In the genomic region with DNA sequence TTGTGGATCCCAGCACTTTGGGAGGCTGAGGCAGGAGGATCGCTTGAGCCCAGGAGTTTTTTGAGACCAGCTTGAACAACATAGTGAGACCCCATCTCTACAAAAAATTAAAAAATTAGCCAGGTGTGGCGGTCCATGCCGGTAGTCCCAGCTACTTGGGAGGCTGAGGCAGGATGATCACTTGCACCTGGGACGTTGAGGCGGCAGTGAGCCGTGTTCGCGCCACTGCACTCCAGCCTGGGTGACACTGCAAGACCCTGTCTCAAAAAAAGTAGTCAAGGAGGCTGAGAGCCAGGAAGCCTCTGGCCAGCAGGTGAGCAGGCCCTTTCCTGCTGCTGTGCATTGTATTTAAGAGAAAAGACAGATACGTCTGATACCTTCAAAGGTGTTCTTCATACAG, we compare ENCODE assay signal across 11 cellular contexts. TPM values are rescaled to one million over a fixed set of nuclear protein-coding genes. Genes with fewer than 3 reads are reported as not detected.
DNase-seq lines count a peak whose midpoint lies in the region; ATAC-seq, FAIRE-seq and TF ChIP-seq lines count a peak whose summit lies in the region.
"Had no signal": no experiment of that assay in that cellular context is flagged by ENCODE, and none has a peak within 500 bp of the region (broad histone marks: within the 10 kb centered on the region; RNA-seq: fewer than 3 reads in every experiment).

No MANE protein-coding gene starts in this region.

- in situ Hi-C loops in Panc1 (cut with HindIII; ENCODE audit: low pct_unique_long_range_greater_than_20kb, low sequenced_read_pairs), result no loop called here

- DNase-seq in Caco-2 (no peak), Panc1 (ENCODE audit: low read depth, low spot score) (no peak), endothelial cell of umbilical vein (ENCODE audit: low read depth, low spot score) (no peak), psoas muscle (no peak), GM12892 (ENCODE audit: insufficient read length) (no peak), D341Med (ENCODE audit: low spot score) (no peak), H4 (ENCODE audit: low spot score) (no peak), KG1 (lab: John Stamatoyannopoulos, UW) (no peak)
- DNase-seq: stimulated activated CD4-positive, alpha-beta T cell treated with anti-CD3 and anti-CD28 coated beads, Interleukin-4, amount 100 ng/mL, for 24 hours had no signal

- no peaks in the 10 kb centered on the region for H3K27me3 ChIP-seq in Caco-2 (replicated peaks; ENCODE audit: control insufficient read depth, insufficient read depth, low read length)
- no peaks in the 10 kb centered on the region for H3K27me3 ChIP-seq in Panc1 (ENCODE audit: control insufficient read depth, insufficient read depth, low read length)
- no peaks in the 10 kb centered on the region for H3K27me3 ChIP-seq in endothelial cell of umbilical vein (ENCODE audit: control insufficient read depth in 2 of 2, insufficient read depth in 2 of 2, low read length in 2 of 2)
- no peaks in the 10 kb centered on the region for H3K27me3 ChIP-seq in psoas muscle (ENCODE audit: insufficient read depth in 3 of 3, low read length in 2 of 3)
- H3K27me3 ChIP-seq: SJSA1 had no signal

- 94 to 97% (median 95%) methylated on average over 9 of the region's 9 CpGs for WGBS in psoas muscle, 3 donors

- H3K27me3 Mint-ChIP-seq in Caco-2 (ENCODE audit: insufficient read depth, unreplicated experiment), result no peaks in the 10 kb centered on the region

- FAIRE-seq in endothelial cell of umbilical vein (lab: Jason Lieb, UNC) (no peak), GM12892 (lab: Jason Lieb, UNC) (no peak)

- no peak for ATAC-seq in Panc1
- ATAC-seq in psoas muscle, result no peak

- H3K27ac ChIP-seq in Panc1 (ENCODE audit: low read length) (peak overlapping the region; percentile 93), endothelial cell of umbilical vein (ENCODE audit: insufficient read depth, low read depth, low read length) (peak overlapping the region; percentile 68), psoas muscle (peak overlapping the region; percentile 96)

- intact Hi-C loops in Caco-2 (cut with micrococcal nuclease; ENCODE audit: unreplicated experiment), result no loop called here
- intact Hi-C loops in Panc1 (cut with micrococcal nuclease; ENCODE audit: unreplicated experiment), result no loop called here
- intact Hi-C loops in endothelial cell of umbilical vein (cut with micrococcal nuclease), result no loop called here
- intact Hi-C loops in psoas muscle (cut with DNase I), result no loop called here

- H3K36me3 Mint-ChIP-seq in Caco-2 (ENCODE audit: insufficient read depth, unreplicated experiment), result peaks cover 4% of the 10 kb centered on the region

- no peaks in the 10 kb centered on the region for H4K20me1 ChIP-seq in endothelial cell of umbilical vein (replicated peaks; ENCODE audit: control insufficient read depth, extremely low read depth, insufficient read depth, low read length)

- H3K4me3 Mint-ChIP-seq in Caco-2 (ENCODE audit: unreplicated experiment), result peak overlapping the region; percentile 83

- H3K4me1 ChIP-seq in Caco-2 (peaks cover 35% of the 10 kb centered on the region), Panc1 (ENCODE audit: control insufficient read depth, insufficient read depth, low read length) (peaks cover 68% of the 10 kb centered on the region), endothelial cell of umbilical vein (ENCODE audit: control insufficient read depth, extremely low read depth, insufficient read depth, low read length) (peaks cover 37% of the 10 kb centered on the region), psoas muscle (peaks cover 34% of the 10 kb centered on the region)

- H3K4me3 ChIP-seq in Caco-2 (ENCODE audit: low read depth, low read length), result no peak overlapping the region
- no peak overlapping the region for H3K4me3 ChIP-seq in Panc1 (ENCODE audit: low read depth in 2 of 2, low read length in 2 of 2)
- no peak overlapping the region for H3K4me3 ChIP-seq in endothelial cell of umbilical vein (replicated peaks in 1 of 3; ENCODE audit: insufficient read depth in 1 of 3, low read depth in 1 of 3, low read length in 3 of 3)
- H3K4me3 ChIP-seq in psoas muscle, result no peak overlapping the region
- H3K4me3 ChIP-seq: SJSA1 had no signal

- H3K9me1 ChIP-seq in endothelial cell of umbilical vein (replicated peaks; ENCODE audit: control insufficient read depth, extremely low read depth, insufficient read depth, low read length), result no peaks in the 10 kb centered on the region

- H3K36me3 ChIP-seq in Caco-2 (ENCODE audit: control insufficient read depth, insufficient read depth, low read length) (no peaks in the 10 kb centered on the region), Panc1 (ENCODE audit: control insufficient read depth, insufficient read depth, low read length) (no peaks in the 10 kb centered on the region), endothelial cell of umbilical vein (ENCODE audit: control insufficient read depth in 2 of 2, extremely low read depth in 1 of 2, insufficient read depth in 2 of 2, low read length in 2 of 2) (no peaks in the 10 kb centered on the region), psoas muscle (ENCODE audit: insufficient read depth in 1 of 2, low read depth in 1 of 2) (no peaks in the 10 kb centered on the region)
- H3K36me3 ChIP-seq: SJSA1 had no signal

- peaks cover under 1% of the 10 kb centered on the region for H3K9me3 Mint-ChIP-seq in Caco-2 (ENCODE audit: unreplicated experiment)

- POLR2A ChIA-PET in Caco-2 (lab: Charles Lee), result interaction anchor here (1.0 to 1.3 kb wide), 2 partner anchors 9 to 65 kb away, joined by 3 to 4 read pairs; no protein-coding TSS in a partner anchor
- POLR2A ChIA-PET in Panc1 (lab: Charles Lee), result interaction anchor here (1.0 kb wide), 1 partner anchor 18 kb away, joined by 3 read pairs; no protein-coding TSS in a partner anchor
- POLR2A ChIA-PET in endothelial cell of umbilical vein (lab: Charles Lee), result no interaction called here

- H3K4me2 ChIP-seq in endothelial cell of umbilical vein (ENCODE audit: insufficient read depth, low read length), result no peak overlapping the region

- no peak overlapping the region for H3K9ac ChIP-seq in endothelial cell of umbilical vein (replicated peaks; ENCODE audit: extremely low read depth, insufficient read depth, low read length)

- H3K79me2 ChIP-seq in endothelial cell of umbilical vein (ENCODE audit: control insufficient read depth, insufficient read depth, low read length), result no peaks in the 10 kb centered on the region

- no peaks in the 10 kb centered on the region for H3K9me3 ChIP-seq in Caco-2
- no peaks in the 10 kb centered on the region for H3K9me3 ChIP-seq in Panc1 (ENCODE audit: control insufficient read depth, insufficient read depth, low read depth, low read length)
- H3K9me3 ChIP-seq in endothelial cell of umbilical vein (replicated peaks; ENCODE audit: control insufficient read depth, insufficient read depth, low read length), result no peaks in the 10 kb centered on the region
- no peaks in the 10 kb centered on the region for H3K9me3 ChIP-seq in psoas muscle
- H3K9me3 ChIP-seq: SJSA1 had no signal

- H2AFZ ChIP-seq in endothelial cell of umbilical vein (ENCODE audit: low read depth, low read length), result no peak overlapping the region

- dilution Hi-C loops in endothelial cell of umbilical vein (cut with MboI; ENCODE audit: extremely low pct_ligation_motif_present, low sequenced_read_pairs), result no loop called here

- H3K4me1 Mint-ChIP-seq in Caco-2 (ENCODE audit: low read depth, unreplicated experiment), result peaks cover 32% of the 10 kb centered on the region

- TF ChIP-seq POLR2A in endothelial cell of umbilical vein (IDR thresholded peaks at IDR 0.05; ENCODE audit: low read depth, low read length) (no peak), GM12892 (IDR thresholded peaks at IDR 0.05; ENCODE audit: low read depth, low read length) (no peak)

- BruUV-seq in Caco-2 (replicated peaks; lab: Mats Ljungman, UMichigan) (no TSS peak), Panc1 (replicated peaks; lab: Mats Ljungman, UMichigan) (no TSS peak), endothelial cell of umbilical vein (replicated peaks; lab: Mats Ljungman, UMichigan) (no TSS peak)

- no peak overlapping the region for H3K27ac Mint-ChIP-seq in Caco-2 (ENCODE audit: unreplicated experiment)

- CTCF ChIA-PET in Caco-2 (lab: Charles Lee) (interaction anchor here (1.3 kb wide), 1 partner anchor 9 kb away, joined by 5 read pairs; no protein-coding TSS in a partner anchor), Panc1 (lab: Charles Lee) (no interaction called here), endothelial cell of umbilical vein (lab: Charles Lee) (no interaction called here)

- no peak for TF ChIP-seq CTCF in Caco-2 (IDR thresholded peaks at IDR 0.05; ENCODE audit: insufficient read depth in 1 of 2, low read depth in 1 of 2, low read length in 1 of 2, severe bottlenecking in 1 of 2, unreplicated experiment in 1 of 2)
- no peak for TF ChIP-seq CTCF in Panc1 (IDR thresholded peaks at IDR 0.05)
- TF ChIP-seq CTCF in endothelial cell of umbilical vein (IDR thresholded peaks at IDR 0.05; ENCODE audit: extremely low read depth in 1 of 2, insufficient read depth in 1 of 2, low read depth in 1 of 2, low read length in 2 of 2), result no peak
- TF ChIP-seq CTCF in psoas muscle (IDR thresholded peaks at IDR 0.05), result no peak

RNA-seq across cellular contexts. Expression of gene PROC, which starts 11.1 kb away (rescaled TPM):
- total RNA-seq in Caco-2 (2022), result 4.1 and 6.4 TPM in 2 replicates
- total RNA-seq in Panc1 (2021; ENCODE audit: unreplicated experiment), result 1.1 TPM
- 3.0 TPM for polyA plus RNA-seq in Panc1 (2012; ENCODE audit: insufficient read length)
- total RNA-seq in endothelial cell of umbilical vein, result not detected in 2 replicates
- 0.06 TPM in 1 of 2 replicates, not detected in the other for polyA plus RNA-seq in endothelial cell of umbilical vein
- not detected in 2 replicates for polyA plus RNA-seq in endothelial cell of umbilical vein (2011; cell fraction: cytosol; rRNA removed)
- polyA plus RNA-seq in endothelial cell of umbilical vein (2011; cell fraction: nucleus; rRNA removed), result 0.18 TPM in 1 of 2 replicates, not detected in the other
- polyA plus RNA-seq in endothelial cell of umbilical vein (2012), result 0.13 TPM in 1 of 2 replicates, not detected in the other
- polyA minus RNA-seq in endothelial cell of umbilical vein, result not detected in 2 replicates
- not detected for polyA minus RNA-seq in endothelial cell of umbilical vein (2011; cell fraction: cytosol; rRNA and poly(A)+ RNA removed)
- polyA minus RNA-seq in endothelial cell of umbilical vein (2011; cell fraction: nucleus; rRNA and poly(A)+ RNA removed), result not detected in 2 replicates
- under 1 TPM in 1 of 4 donors, not detected in 3; 0.60 TPM for total RNA-seq in psoas muscle
- polyA plus RNA-seq in psoas muscle, result under 1 TPM in 1 of 3 donors, not detected in 2; 0.05 TPM
- not detected for polyA plus RNA-seq in GM12892 (2012; ENCODE audit: missing spikeins)
- total RNA-seq in H4 (2014; rRNA removed; shearing (Covaris generic)), result 1.3 and 2.6 TPM in 2 replicates
- total RNA-seq: Daoy had no signal

RNA-seq across cellular contexts. Expression of gene MAP3K2, which starts 19.3 kb away (rescaled TPM):
- total RNA-seq in Caco-2 (2022) (35.0 and 38.7 TPM in 2 replicates), Panc1 (2021; ENCODE audit: unreplicated experiment) (70.6 TPM), endothelial cell of umbilical vein (20.5 and 25.7 TPM in 2 replicates), psoas muscle (10 to 100 TPM; 25.9 to 37.1 (median 30.9) TPM)
- 12.9 TPM for polyA plus RNA-seq in Panc1 (2012; ENCODE audit: insufficient read length)
- polyA plus RNA-seq in endothelial cell of umbilical vein (2.6 and 3.4 TPM in 2 replicates), psoas muscle (10 to 100 TPM in 1 of 3 donors, 1 to 10 TPM in 2; 4.2 to 11.7 (median 7.2) TPM)
- 3.4 TPM in 2 replicates for polyA plus RNA-seq in endothelial cell of umbilical vein (2011; cell fraction: cytosol; rRNA removed)
- 11.8 and 12.3 TPM in 2 replicates for polyA plus RNA-seq in endothelial cell of umbilical vein (2011; cell fraction: nucleus; rRNA removed)
- 7.5 and 7.7 TPM in 2 replicates for polyA plus RNA-seq in endothelial cell of umbilical vein (2012)
- polyA minus RNA-seq in endothelial cell of umbilical vein, result 14.2 and 20.6 TPM in 2 replicates
- polyA minus RNA-seq in endothelial cell of umbilical vein (2011; cell fraction: cytosol; rRNA and poly(A)+ RNA removed), result 39.7 TPM
- polyA minus RNA-seq in endothelial cell of umbilical vein (2011; cell fraction: nucleus; rRNA and poly(A)+ RNA removed), result 20.2 and 21.3 TPM in 2 replicates
- 12.9 TPM for polyA plus RNA-seq in GM12892 (2012; ENCODE audit: missing spikeins)
- total RNA-seq in H4 (2014; rRNA removed; shearing (Covaris generic)), result 15.5 and 17.4 TPM in 2 replicates
